In the genomic region with DNA sequence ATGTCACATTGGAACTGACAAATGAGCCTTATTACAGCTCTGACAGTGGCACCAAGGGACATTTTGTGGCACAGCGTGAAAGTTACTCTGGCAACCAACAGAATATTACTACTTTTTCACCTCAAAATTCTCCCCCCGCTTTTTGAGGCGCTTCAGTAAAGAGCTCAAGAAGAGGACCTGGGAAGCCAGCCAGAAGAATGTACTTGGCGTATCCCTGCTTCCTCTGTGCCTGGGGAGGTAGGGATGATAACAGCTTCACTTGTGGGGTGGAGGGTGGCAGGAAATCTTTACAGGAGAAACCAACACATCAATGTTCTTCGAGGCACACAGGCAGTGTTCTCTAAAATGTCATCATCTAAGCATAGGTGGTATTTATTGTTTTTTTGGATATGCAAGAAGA, we compare ENCODE assay signal across 17 cellular contexts.
DNase-seq lines count a peak whose midpoint lies in the region; ATAC-seq and TF ChIP-seq lines count a peak whose summit lies in the region.
"Had no signal": no experiment of that assay in that cellular context is flagged by ENCODE, and none has a peak within 500 bp of the region (broad histone marks: within the 10 kb centered on the region; RNA-seq: fewer than 3 reads in every experiment).

No MANE protein-coding gene starts in this region.

- H3K27me3 ChIP-seq in neural progenitor cell, result no peaks in the 10 kb centered on the region
- H3K27me3 ChIP-seq: BE2C had no signal

- TF ChIP-seq CTCF in fibroblast of pulmonary artery (IDR thresholded peaks at IDR 0.05; ENCODE audit: low read length, missing control alignments) (no peak), neural progenitor cell (IDR thresholded peaks at IDR 0.05) (no peak)

- H3K36me3 Mint-ChIP-seq in neural progenitor cell, result peaks cover 9% of the 10 kb centered on the region
- H3K36me3 Mint-ChIP-seq in effector memory CD8-positive, alpha-beta T cell (ENCODE audit: insufficient read depth), result no peaks in the 10 kb centered on the region
- H3K36me3 Mint-ChIP-seq: CD4-positive, CD25-positive, alpha-beta regulatory T cell; CD8-positive, alpha-beta memory T cell had no signal

- no peaks in the 10 kb centered on the region for H4K20me1 ChIP-seq in neural progenitor cell (ENCODE audit: low read depth)

- H3K9me3 Mint-ChIP-seq in neural progenitor cell, result peaks cover 20% of the 10 kb centered on the region
- peaks cover 8 to 19% of the 10 kb centered on the region in 2 donors for H3K9me3 Mint-ChIP-seq in effector memory CD8-positive, alpha-beta T cell

- H3K4me3 ChIP-seq in fibroblast of pulmonary artery (replicated peaks; ENCODE audit: low read depth, low read length) (no peak overlapping the region), neural progenitor cell (no peak overlapping the region)
- H3K4me3 ChIP-seq: GM23248, HAP-1 had no signal

- DNase-seq in RPMI8226 (peak; percentile 18), astrocyte of the hippocampus (ENCODE audit: low read depth, low spot score) (peak; percentile 20), fibroblast of pulmonary artery (ENCODE audit: low read depth) (peak; percentile 69), neural progenitor cell (ENCODE audit: low spot score) (no peak), dermis blood vessel endothelial cell (no peak)
- no peak for DNase-seq in effector memory CD8-positive, alpha-beta T cell
- DNase-seq: ACHN; BE2C; C1 segment of cervical spinal cord; CD4-positive, CD25-positive, alpha-beta regulatory T cell; CD8-positive, alpha-beta memory T cell; COR-L47; GF-D8; GM23248 had no signal

- no peak overlapping the region for H3K4me3 Mint-ChIP-seq in neural progenitor cell
- H3K4me3 Mint-ChIP-seq in effector memory CD8-positive, alpha-beta T cell, result no peak overlapping the region
- H3K4me3 Mint-ChIP-seq: CD4-positive, CD25-positive, alpha-beta regulatory T cell; CD8-positive, alpha-beta memory T cell had no signal

- no peaks in the 10 kb centered on the region for H3K4me1 Mint-ChIP-seq in neural progenitor cell
- no peaks in the 10 kb centered on the region for H3K4me1 Mint-ChIP-seq in effector memory CD8-positive, alpha-beta T cell (ENCODE audit: low read depth in 2 of 2)
- H3K4me1 Mint-ChIP-seq: CD4-positive, CD25-positive, alpha-beta regulatory T cell; CD8-positive, alpha-beta memory T cell had no signal

- peaks cover 9% of the 10 kb centered on the region for H3K9me3 ChIP-seq in neural progenitor cell (ENCODE audit: low read depth)
- H3K9me3 ChIP-seq: HAP-1 had no signal

- H3K27me3 Mint-ChIP-seq in neural progenitor cell (ENCODE audit: insufficient read depth, low read depth), result no peaks in the 10 kb centered on the region
- H3K27me3 Mint-ChIP-seq in effector memory CD8-positive, alpha-beta T cell, result no peaks in the 10 kb centered on the region
- H3K27me3 Mint-ChIP-seq: CD4-positive, CD25-positive, alpha-beta regulatory T cell; CD8-positive, alpha-beta memory T cell had no signal

- no peak overlapping the region for H2AFZ ChIP-seq in neural progenitor cell (replicated peaks)
- H2AFZ ChIP-seq: GM23248 had no signal

- peak overlapping the region; percentile 38 for H3K27ac Mint-ChIP-seq in neural progenitor cell
- no peak overlapping the region for H3K27ac Mint-ChIP-seq in effector memory CD8-positive, alpha-beta T cell
- H3K27ac Mint-ChIP-seq: CD4-positive, CD25-positive, alpha-beta regulatory T cell; CD8-positive, alpha-beta memory T cell had no signal

- ATAC-seq in effector memory CD8-positive, alpha-beta T cell (replicated peaks), result no peak
- no peak for ATAC-seq in HG02981 (IDR thresholded peaks at IDR 0.05; ENCODE audit: unreplicated experiment)
- no peak for ATAC-seq in GM19452 (IDR thresholded peaks at IDR 0.05; ENCODE audit: unreplicated experiment)

- no peaks in the 10 kb centered on the region for H3F3A ChIP-seq in neural progenitor cell (ENCODE audit: low read depth)

- H3K79me2 ChIP-seq in neural progenitor cell (ENCODE audit: low read depth), result no peaks in the 10 kb centered on the region

- H3K36me3 ChIP-seq in neural progenitor cell, result no peaks in the 10 kb centered on the region
- H3K36me3 ChIP-seq: BE2C, HAP-1 had no signal

- no peak overlapping the region for H3K9ac ChIP-seq in neural progenitor cell
- H3K9ac ChIP-seq: GM23248 had no signal

- peaks cover 22% of the 10 kb centered on the region for H3K4me1 ChIP-seq in neural progenitor cell
- H3K4me1 ChIP-seq: BE2C, HAP-1 had no signal

- H3K27ac ChIP-seq in neural progenitor cell, result no peak overlapping the region
- H3K27ac ChIP-seq: GM23248 had no signal

- H3K4me2 ChIP-seq in neural progenitor cell, result no peak overlapping the region

Comparison
In these comparisons a context has a peak if more than half of its experiments do, and no peak if none do; other contexts are left out.
1. DNase-seq: peak in RPMI8226 (single experiment), astrocyte of the hippocampus (single experiment) and fibroblast of pulmonary artery (single experiment); none in neural progenitor cell (single experiment), effector memory CD8-positive, alpha-beta T cell (0 of 3) and dermis blood vessel endothelial cell (single experiment).